8 cellular contexts compared by ENCODE assay signal in the genomic region with DNA sequence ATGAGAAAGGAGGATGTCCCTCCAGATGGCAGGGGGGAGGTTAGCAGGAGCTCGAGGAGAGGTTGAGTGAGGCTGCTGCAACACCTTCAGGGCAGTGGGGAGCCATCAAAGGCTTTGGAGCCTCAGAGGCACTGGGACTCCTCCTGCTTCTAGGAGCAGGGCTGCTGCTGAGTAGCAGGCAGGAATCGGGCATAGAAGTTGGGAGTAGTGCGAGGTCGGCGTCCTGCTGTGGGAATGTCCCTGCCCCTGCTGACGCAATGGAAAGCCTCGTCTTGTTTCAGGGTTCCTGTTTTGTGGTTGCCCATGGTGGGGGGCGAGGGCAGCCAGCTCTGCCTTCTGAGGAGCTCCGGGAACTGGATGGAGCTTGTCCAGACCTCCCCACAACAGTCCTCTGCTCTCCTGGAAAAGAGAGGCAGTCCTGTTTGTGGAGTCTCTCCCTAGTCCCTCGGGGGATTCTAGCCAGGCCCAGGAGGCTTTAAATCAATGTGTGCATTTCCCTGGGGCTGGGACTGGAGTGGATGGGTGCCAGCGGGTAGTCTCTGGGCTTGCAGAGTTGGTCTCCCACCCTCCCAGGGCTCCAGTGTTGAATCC.
DNase-seq lines count a peak whose midpoint lies in the region; ATAC-seq, FAIRE-seq and TF ChIP-seq lines count a peak whose summit lies in the region.

No MANE protein-coding gene starts in this region.

- no peaks in the 10 kb centered on the region for H3K36me3 Mint-ChIP-seq in naive B cell

- H3K27ac Mint-ChIP-seq in naive B cell = peak overlapping the region; percentile 95 to 100 (median 98)

- peaks cover 13 to 42% (median 26%) of the 10 kb centered on the region in 4 donors for H3K4me1 ChIP-seq in liver (ENCODE audit: control insufficient read depth in 4 of 4, insufficient read depth in 4 of 4, low read length in 3 of 4)
- no peaks in the 10 kb centered on the region for H3K4me1 ChIP-seq in HepG2 (ENCODE audit: insufficient read depth, low read length)
- H3K4me1 ChIP-seq in HAP-1 = no peaks in the 10 kb centered on the region

- TF ChIP-seq EP300 in HepG2 (IDR thresholded peaks at IDR 0.05; ENCODE audit: low read depth in 2 of 2, low read length in 2 of 2) (no peak), HepG2 (CRISPR knock-in tag; IDR thresholded peaks at IDR 0.05; ENCODE audit: borderline replicate concordance) (no peak)

- POLR2A ChIA-PET in HepG2 (lab: Yijun Ruan, JAX) (no interaction called here), GM10248 (lab: Yijun Ruan, JAX) (interaction anchor here (0.7 to 4.2 kb wide), 3 partner anchors 35 to 43 kb away, joined by 3 to 20 read pairs (median 4); no protein-coding TSS in a partner anchor)

- CTCF ChIA-PET in HepG2 (lab: Yijun Ruan, JAX; ENCODE audit: low intra/inter-chr PET ratio, low total read pairs) (no interaction called here), GM10248 (lab: Yijun Ruan, JAX) (interaction anchor here (0.9 to 2.7 kb wide), 7 partner anchors 9 to 53 kb away, joined by 3 to 18 read pairs (median 6); no protein-coding TSS in a partner anchor)

- no peaks in the 10 kb centered on the region for H3K27me3 ChIP-seq in liver (ENCODE audit: control insufficient read depth in 4 of 4, insufficient read depth in 4 of 4, low read length in 3 of 4)
- H3K27me3 ChIP-seq in HepG2 (ENCODE audit: control insufficient read depth in 1 of 2, insufficient read depth in 2 of 2, low read length in 2 of 2) = no peaks in the 10 kb centered on the region
- no peaks in the 10 kb centered on the region for H3K27me3 ChIP-seq in HAP-1 (ENCODE audit: low read depth)

- peak overlapping the region; percentile 44 to 55 for H3K27ac ChIP-seq in liver (ENCODE audit: low read depth in 1 of 2, low read length in 2 of 2)
- no peak overlapping the region for H3K27ac ChIP-seq in HepG2 (ENCODE audit: extremely low read length, insufficient read depth, low read length)

- no peak overlapping the region for H3K4me2 ChIP-seq in HepG2 (ENCODE audit: low read depth, low read length)

- H3K9me3 Mint-ChIP-seq in naive B cell = no peaks in the 10 kb centered on the region

- no TSS peak for BruUV-seq in HepG2 (replicated peaks; lab: Mats Ljungman, UMichigan)

- intact Hi-C loops in HepG2 (cut with micrococcal nuclease; ENCODE audit: unreplicated experiment) = no loop called here

- no peaks in the 10 kb centered on the region for H3K27me3 Mint-ChIP-seq in naive B cell

- DNase-seq in HepG2 (ENCODE audit: low spot score) = no peak
- DNase-seq in choroid plexus epithelial cell (ENCODE audit: low read depth) = peak; percentile 93
- peak; percentile 80 for DNase-seq in naive B cell
- DNase-seq in GM10248 (ENCODE audit: extremely low spot score) = no peak
- DNase-seq in SHP77 (lab: John Stamatoyannopoulos, UW) = no peak
- no peak for DNase-seq in HAP-1 (ENCODE audit: low spot score in 2 of 2)
- DNase-seq in GM20000 (ENCODE audit: low spot score) = no peak

- H3K9ac ChIP-seq in liver (ENCODE audit: low read depth in 1 of 2, low read length in 2 of 2) (no peak overlapping the region), HepG2 (ENCODE audit: insufficient read depth, low read depth, low read length) (no peak overlapping the region)

- peaks cover 48% of the 10 kb centered on the region; the same call in 1 of the 2 replicates for H4K20me1 ChIP-seq in HepG2 (ENCODE audit: insufficient read depth, low read length)

- TF ChIP-seq POLR2A in HepG2 (IDR thresholded peaks at IDR 0.05; ENCODE audit: insufficient read depth in 1 of 2, low read depth in 2 of 2, low read length in 2 of 2) = no peak

- H3K79me2 ChIP-seq in HepG2 (ENCODE audit: insufficient read depth, low read length) = peaks cover 2% of the 10 kb centered on the region

- H3K9me3 ChIP-seq in liver (ENCODE audit: control insufficient read depth in 4 of 4, low read length in 3 of 4) (no peaks in the 10 kb centered on the region), HepG2 (ENCODE audit: low read length) (no peaks in the 10 kb centered on the region), HAP-1 (no peaks in the 10 kb centered on the region)

- TF ChIP-seq RAD21 in liver (IDR thresholded peaks at IDR 0.05) (no peak), HepG2 (CRISPR knock-in tag; IDR thresholded peaks at IDR 0.05) (no peak)

- H3K36me3 ChIP-seq in liver (ENCODE audit: control insufficient read depth in 4 of 4, insufficient read depth in 3 of 4, low read depth in 1 of 4, low read length in 3 of 4) (peaks cover 0 to 2% (median 0%) of the 10 kb centered on the region in 4 donors), HepG2 (replicated peaks in 1 of 2; ENCODE audit: control insufficient read depth in 1 of 2, insufficient read depth in 2 of 2, low read length in 2 of 2) (peaks cover 17 to 42% of the 10 kb centered on the region in 2 experiments; a peak in 4 of 5 replicates), HAP-1 (replicated peaks) (no peaks in the 10 kb centered on the region)

- in situ Hi-C loops in HepG2 (cut with HindIII; ENCODE audit: extremely low pct_ligation_motif_present, low pct_unique_long_range_greater_than_20kb) = no loop called here
- in situ Hi-C loops in HAP-1 (cut with MboI; ENCODE audit: low sequenced_read_pairs) = no loop called here

- ATAC-seq in HepG2 (no peak), naive B cell (ENCODE audit: low read depth in 2 of 2) (peak; percentile 51 to 62)

- H3K4me3 ChIP-seq in liver (ENCODE audit: low read depth in 1 of 3, low read length in 3 of 3) (no peak overlapping the region), HepG2 (replicated peaks in 1 of 3; ENCODE audit: insufficient read depth in 1 of 3, low read depth in 2 of 3, low read length in 3 of 3) (no peak overlapping the region), choroid plexus epithelial cell (ENCODE audit: low read depth, low read length) (no peak overlapping the region), HAP-1 (no peak overlapping the region)

- WGBS in liver = 69% methylated on average over 11 of the region's 11 CpGs
- 100% methylated on average over 6 of the region's 11 CpGs for WGBS in HepG2 (ENCODE audit: low lambda C conversion rate)

- FAIRE-seq in HepG2 (lab: Jason Lieb, UNC) = no peak

- H2AFZ ChIP-seq in HepG2 (ENCODE audit: low read length) = no peak overlapping the region

- peaks cover 82 to 97% (median 96%) of the 10 kb centered on the region in 3 donors for H3K4me1 Mint-ChIP-seq in naive B cell

- peak overlapping the region; percentile 56 to 92 (median 74) for H3K4me3 Mint-ChIP-seq in naive B cell

- TF ChIP-seq CTCF in liver (IDR thresholded peaks at IDR 0.05; ENCODE audit: low read depth, low read length, missing input control) = no peak
- TF ChIP-seq CTCF in HepG2 (CRISPR knock-in tag; IDR thresholded peaks at IDR 0.05) = no peak
- no peak for TF ChIP-seq CTCF in choroid plexus epithelial cell (conservative IDR thresholded peaks at IDR 0.05; ENCODE audit: low read depth, low read length)
- no peak for TF ChIP-seq CTCF in GM10248 (IDR thresholded peaks at IDR 0.05; ENCODE audit: control extremely low read depth, extremely low read depth, low read depth, missing control alignments)
- no peak for TF ChIP-seq CTCF in GM20000 (IDR thresholded peaks at IDR 0.05; ENCODE audit: extremely low read depth, missing control alignments)

TF ChIP-seq in liver, 16 proteins besides CTCF, POLR2A, EP300 and RAD21 (continues in another document):
- TF ChIP-seq GABPA (IDR thresholded peaks at IDR 0.05 in 1 of 2, conservative IDR thresholded peaks at IDR 0.05 in 1 of 2) = no peak
- TF ChIP-seq TAF1 (conservative IDR thresholded peaks at IDR 0.05) = no peak
- TF ChIP-seq, protein P1, sequence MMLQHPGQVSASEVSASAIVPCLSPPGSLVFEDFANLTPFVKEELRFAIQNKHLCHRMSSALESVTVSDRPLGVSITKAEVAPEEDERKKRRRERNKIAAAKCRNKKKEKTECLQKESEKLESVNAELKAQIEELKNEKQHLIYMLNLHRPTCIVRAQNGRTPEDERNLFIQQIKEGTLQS (IDR thresholded peaks at IDR 0.05) = no peak
- TF ChIP-seq FOXA1 (IDR thresholded peaks at IDR 0.05) = no peak
- no peak for TF ChIP-seq MAX (IDR thresholded peaks at IDR 0.05)
- no peak for TF ChIP-seq JUND (IDR thresholded peaks at IDR 0.05)
- TF ChIP-seq RXRA (IDR thresholded peaks at IDR 0.05) = no peak
- TF ChIP-seq EGR1 (IDR thresholded peaks at IDR 0.05; ENCODE audit: low read depth in 2 of 2) = no peak
- no peak for TF ChIP-seq SP1 (IDR thresholded peaks at IDR 0.05)
- TF ChIP-seq YY1 (IDR thresholded peaks at IDR 0.05) = no peak
- no peak for TF ChIP-seq NR2F2 (IDR thresholded peaks at IDR 0.05)
- TF ChIP-seq HNF4G (IDR thresholded peaks at IDR 0.05) = no peak
- TF ChIP-seq FOXA2 (IDR thresholded peaks at IDR 0.05) = no peak
- no peak for TF ChIP-seq HNF4A (conservative IDR thresholded peaks at IDR 0.05)

TF ChIP-seq in HepG2, 621 proteins besides CTCF, POLR2A, EP300 and RAD21 (continues in another document):
- no peak for TF ChIP-seq PHB2 (IDR thresholded peaks at IDR 0.05; ENCODE audit: partially characterized antibody)
- TF ChIP-seq, protein P2, sequence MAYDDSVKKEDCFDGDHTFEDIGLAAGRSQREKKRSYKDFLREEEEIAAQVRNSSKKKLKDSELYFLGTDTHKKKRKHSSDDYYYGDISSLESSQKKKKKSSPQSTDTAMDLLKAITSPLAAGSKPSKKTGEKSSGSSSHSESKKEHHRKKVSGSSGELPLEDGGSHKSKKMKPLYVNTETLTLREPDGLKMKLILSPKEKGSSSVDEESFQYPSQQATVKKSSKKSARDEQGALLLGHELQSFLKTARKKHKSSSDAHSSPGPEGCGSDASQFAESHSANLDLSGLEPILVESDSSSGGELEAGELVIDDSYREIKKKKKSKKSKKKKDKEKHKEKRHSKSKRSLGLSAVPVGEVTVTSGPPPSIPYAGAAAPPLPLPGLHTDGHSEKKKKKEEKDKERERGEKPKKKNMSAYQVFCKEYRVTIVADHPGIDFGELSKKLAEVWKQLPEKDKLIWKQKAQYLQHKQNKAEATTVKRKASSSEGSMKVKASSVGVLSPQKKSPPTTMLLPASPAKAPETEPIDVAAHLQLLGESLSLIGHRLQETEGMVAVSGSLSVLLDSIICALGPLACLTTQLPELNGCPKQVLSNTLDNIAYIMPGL (CRISPR knock-in tag; IDR thresholded peaks at IDR 0.05; ENCODE audit: borderline replicate concordance in 1 of 2, low read depth in 1 of 2) = no peak
- no peak for TF ChIP-seq MIXL1 (CRISPR knock-in tag; IDR thresholded peaks at IDR 0.05)
- TF ChIP-seq TFE3 (CRISPR knock-in tag; IDR thresholded peaks at IDR 0.05) = no peak

Comparison
In these comparisons a context has a peak if more than half of its experiments do, and no peak if none do; other contexts are left out.
1. DNase-seq: peak in choroid plexus epithelial cell (single experiment) and naive B cell (single experiment); none in HepG2 (single experiment), GM10248 (single experiment), SHP77 (0 of 2), HAP-1 (0 of 2) and GM20000 (single experiment).